In genomic region chr2:236001166-236001828, GRCh38 we compare ENCODE assay signal across 15 cellular contexts.
DNase-seq lines count a peak whose midpoint lies in the region; ATAC-seq and TF ChIP-seq lines count a peak whose summit lies in the region.
"Had no signal": no experiment of that assay in that cellular context is flagged by ENCODE, and none has a peak within 500 bp of the region (broad histone marks: within the 10 kb centered on the region; RNA-seq: fewer than 3 reads in every experiment).

No MANE protein-coding gene starts in this region.

- no peak overlapping the region for H2AFZ ChIP-seq in H9 (ENCODE audit: low read length)

- no peak overlapping the region for H2AK5ac ChIP-seq in H9 (ENCODE audit: insufficient read length, low read length)

- TF ChIP-seq CTCF in H9 (conservative IDR thresholded peaks at IDR 0.05) (no peak), lower lobe of right lung (IDR thresholded peaks at IDR 0.05) (no peak)

- no peak overlapping the region for H2BK20ac ChIP-seq in H9 (ENCODE audit: low read depth, low read length, poor library complexity, severe bottlenecking)

- no peak overlapping the region for H2BK12ac ChIP-seq in H9 (ENCODE audit: insufficient read length, low read depth, low read length)

- no peak overlapping the region for H3K4me2 ChIP-seq in H9 (ENCODE audit: insufficient read depth, insufficient read length, low read length)

- ATAC-seq in lower lobe of right lung, result no peak
- peak; percentile 43 for ATAC-seq in stimulated activated effector memory CD8-positive, alpha-beta T cell treated with anti-CD3 and anti-CD28 coated beads, Interleukin-12 subunit alpha, Interleukin-12 subunit beta, amount 100 ng/mL, for 72 hours
- ATAC-seq in GM21717 (IDR thresholded peaks at IDR 0.05; ENCODE audit: unreplicated experiment), result no peak
- ATAC-seq in HG02885 (IDR thresholded peaks at IDR 0.05; ENCODE audit: poor library complexity, unreplicated experiment), result no peak

- H3K27ac ChIP-seq in H9 (ENCODE audit: insufficient read length, low read depth, low read length), result no peak overlapping the region
- peak overlapping the region; percentile 10 for H3K27ac ChIP-seq in lower lobe of right lung

- no peak overlapping the region for H4K8ac ChIP-seq in H9 (replicated peaks; ENCODE audit: insufficient read length, low read depth, low read length)

- no peak overlapping the region for H4K91ac ChIP-seq in H9 (ENCODE audit: insufficient read length, low read depth, low read length)

- no peak overlapping the region for H2BK15ac ChIP-seq in H9 (ENCODE audit: low read depth, low read length)

- DNase-seq in H9 (no peak), dermis microvascular lymphatic vessel endothelial cell (ENCODE audit: low read depth in 2 of 2) (peak; percentile 83 to 87), lower lobe of right lung (no peak), T-helper 1 cell (no peak)
- no peak for DNase-seq in stimulated activated effector memory CD8-positive, alpha-beta T cell treated with anti-CD3 and anti-CD28 coated beads, Interleukin-12 subunit alpha, Interleukin-12 subunit beta, amount 100 ng/mL, for 72 hours (ENCODE audit: low spot score in 2 of 2)
- DNase-seq: BE2C; CD8-positive, alpha-beta memory T cell; IMR-90; Kasumi-1; NCI-H1417; NCI-H1930; NCI-H510A; SIG-M5 had no signal

- no peak overlapping the region for H3K23ac ChIP-seq in H9 (ENCODE audit: insufficient read length, low read depth, low read length)

- no peak overlapping the region for H3K18ac ChIP-seq in H9 (ENCODE audit: insufficient read length, low read depth, low read length)

- intact Hi-C loops in lower lobe of right lung (cut with DNase I), result no loop called here

- H3K9me3 ChIP-seq in H9 (ENCODE audit: control insufficient read depth, low read depth, low read length) (no peaks in the 10 kb centered on the region), lower lobe of right lung (no peaks in the 10 kb centered on the region)
- H3K9me3 ChIP-seq: BE2C had no signal

- H3K4me3 Mint-ChIP-seq in H9, result no peak overlapping the region
- no peak overlapping the region for H3K4me3 Mint-ChIP-seq in stimulated activated effector memory CD8-positive, alpha-beta T cell treated with anti-CD3 and anti-CD28 coated beads, Interleukin-12 subunit alpha, Interleukin-12 subunit beta, amount 100 ng/mL, for 72 hours
- H3K4me3 Mint-ChIP-seq: CD8-positive, alpha-beta memory T cell had no signal

- H3K36me3 ChIP-seq in lower lobe of right lung, result no peaks in the 10 kb centered on the region
- H3K36me3 ChIP-seq: BE2C had no signal

- H3K27ac Mint-ChIP-seq in H9, result no peak overlapping the region; a peak in 1 of 7 replicates
- H3K27ac Mint-ChIP-seq in stimulated activated effector memory CD8-positive, alpha-beta T cell treated with anti-CD3 and anti-CD28 coated beads, Interleukin-12 subunit alpha, Interleukin-12 subunit beta, amount 100 ng/mL, for 72 hours, result peak overlapping the region; percentile 71
- H3K27ac Mint-ChIP-seq: CD8-positive, alpha-beta memory T cell had no signal

- peaks cover 5% of the 10 kb centered on the region for H4K20me1 ChIP-seq in H9 (ENCODE audit: control insufficient read depth, insufficient read depth, insufficient read length)

- peak overlapping the region; percentile 28; the same call in 1 of the 2 replicates for H3K14ac ChIP-seq in H9 (ENCODE audit: insufficient read depth, low read length)

- H3K4me1 ChIP-seq in H9 (ENCODE audit: insufficient read depth, low read length), result no peaks in the 10 kb centered on the region
- H3K4me1 ChIP-seq in lower lobe of right lung, result no peaks in the 10 kb centered on the region
- H3K4me1 ChIP-seq: BE2C had no signal

- no peaks in the 10 kb centered on the region for H3K79me2 ChIP-seq in H9 (ENCODE audit: insufficient read depth, low read length)

- H3K79me1 ChIP-seq in H9 (ENCODE audit: insufficient read depth, low read depth, low read length, poor library complexity, severe bottlenecking), result no peaks in the 10 kb centered on the region

- peaks cover 3 to 7% of the 10 kb centered on the region in 2 experiments; a peak in 4 of 5 replicates for H3K9me3 Mint-ChIP-seq in H9
- no peaks in the 10 kb centered on the region for H3K9me3 Mint-ChIP-seq in stimulated activated effector memory CD8-positive, alpha-beta T cell treated with anti-CD3 and anti-CD28 coated beads, Interleukin-12 subunit alpha, Interleukin-12 subunit beta, amount 100 ng/mL, for 72 hours
- H3K9me3 Mint-ChIP-seq: CD8-positive, alpha-beta memory T cell had no signal

- no peak overlapping the region for H2BK5ac ChIP-seq in H9 (ENCODE audit: insufficient read length, low read length)

- H3K23me2 ChIP-seq in H9 (ENCODE audit: insufficient read length, low read depth, low read length, poor library complexity, severe bottlenecking), result no peaks in the 10 kb centered on the region

- peaks cover 4 to 5% of the 10 kb centered on the region in 2 experiments for H3K4me1 Mint-ChIP-seq in H9
- peaks cover 19% of the 10 kb centered on the region for H3K4me1 Mint-ChIP-seq in stimulated activated effector memory CD8-positive, alpha-beta T cell treated with anti-CD3 and anti-CD28 coated beads, Interleukin-12 subunit alpha, Interleukin-12 subunit beta, amount 100 ng/mL, for 72 hours

- no peak overlapping the region for H3T11ph ChIP-seq in H9 (ENCODE audit: low read length)

- H2BK120ac ChIP-seq in H9 (ENCODE audit: low read depth, low read length, poor library complexity, severe bottlenecking), result no peak overlapping the region

- no peak overlapping the region for H3K4me3 ChIP-seq in lower lobe of right lung

- no CpG with 5 or more reads among the region's 20 CpGs for WGBS in H9 (ENCODE audit: extremely low coverage, insufficient read length, low lambda C conversion rate)

- H4K5ac ChIP-seq in H9 (ENCODE audit: insufficient read length, low read depth, low read length), result no peak overlapping the region

- no peak overlapping the region for H3K9ac ChIP-seq in H9 (ENCODE audit: extremely low read depth, insufficient read length, low read length)

- no peak overlapping the region for H3K56ac ChIP-seq in H9 (ENCODE audit: insufficient read length, low read depth, low read length)

- H3K27me3 Mint-ChIP-seq in H9 (ENCODE audit: low read depth), result no peaks in the 10 kb centered on the region
- H3K27me3 Mint-ChIP-seq: CD8-positive, alpha-beta memory T cell had no signal

- H3K27me3 ChIP-seq in H9 (ENCODE audit: insufficient read depth, low read length) (no peaks in the 10 kb centered on the region), lower lobe of right lung (ENCODE audit: low read depth) (no peaks in the 10 kb centered on the region)
- H3K27me3 ChIP-seq: BE2C had no signal

- H3K36me3 Mint-ChIP-seq in H9 (ENCODE audit: insufficient read depth in 1 of 3, low read depth in 3 of 3), result peaks cover 0 to 8% (median 6%) of the 10 kb centered on the region in 3 experiments; a peak in 5 of 7 replicates
- H3K36me3 Mint-ChIP-seq in stimulated activated effector memory CD8-positive, alpha-beta T cell treated with anti-CD3 and anti-CD28 coated beads, Interleukin-12 subunit alpha, Interleukin-12 subunit beta, amount 100 ng/mL, for 72 hours, result no peaks in the 10 kb centered on the region

- no peak overlapping the region for H3K4ac ChIP-seq in H9 (ENCODE audit: low read depth, low read length)

Comparison
In these comparisons a context has a peak if more than half of its experiments do, and no peak if none do; other contexts are left out.
1. DNase-seq: peak in dermis microvascular lymphatic vessel endothelial cell (2 of 2); none in H9 (single experiment), lower lobe of right lung (single experiment), stimulated activated effector memory CD8-positive, alpha-beta T cell treated with anti-CD3 and anti-CD28 coated beads, Interleukin-12 subunit alpha, Interleukin-12 subunit beta, amount 100 ng/mL, for 72 hours (0 of 2) and T-helper 1 cell (0 of 5).